Comparison of ENCODE assay signal across 10 cellular contexts in genomic region chr2:169095631-169096105, GRCh38. TPM values are rescaled to one million over a fixed set of nuclear protein-coding genes. Genes with fewer than 3 reads are reported as not detected.
A peak's percentile ranks its signal among the peaks of the same experiment; 100 is the strongest.
DNase-seq lines count a peak whose midpoint lies in the region; ATAC-seq and TF ChIP-seq lines count a peak whose summit lies in the region.
"Had no signal": no experiment of that assay in that cellular context is flagged by ENCODE, and none has a peak within 500 bp of the region (broad histone marks: within the 10 kb centered on the region; RNA-seq: fewer than 3 reads in every experiment).

No MANE protein-coding gene starts in this region.

- no peak overlapping the region for H3K27ac ChIP-seq in HCT116 (ENCODE audit: low read depth, low read length)

- peak overlapping the region; percentile 72 for H3K4me2 ChIP-seq in HCT116 (ENCODE audit: low read length)

- no peaks in the 10 kb centered on the region for H3K9me2 ChIP-seq in HCT116 (ENCODE audit: insufficient read depth)

- H3K4me1 ChIP-seq in HCT116 (ENCODE audit: control insufficient read depth in 1 of 2, insufficient read depth in 2 of 2, low read length in 2 of 2), result peaks cover 18 to 31% of the 10 kb centered on the region in 2 experiments; a peak in 3 of 4 replicates

- H3K9ac ChIP-seq in HCT116 (ENCODE audit: low read length), result no peak overlapping the region

- H3K79me2 ChIP-seq in HCT116 (ENCODE audit: insufficient read depth, low read length), result no peaks in the 10 kb centered on the region

- H4K20me1 ChIP-seq in HCT116 (ENCODE audit: insufficient read depth), result no peaks in the 10 kb centered on the region

- DNase-seq in AG04449 (ENCODE audit: low read depth, low spot score) (peak; percentile 46), HCT116 (ENCODE audit: low read depth, low spot score) (peak; percentile 48), SKM-1 (lab: John Stamatoyannopoulos, UW; ENCODE audit: unreplicated experiment) (peak; percentile 59), fibroblast of the conjunctiva (ENCODE audit: low read depth) (peak; percentile 60), iPS-NIHi11 (ENCODE audit: low spot score) (no peak), NCI-H2196 treated with DMSO at 0.1 percent for 48 hours (lab: John Stamatoyannopoulos, UW; ENCODE audit: unreplicated experiment) (no peak), GM19238 (ENCODE audit: insufficient read length, low spot score) (no peak)
- DNase-seq in stimulated activated naive CD4-positive, alpha-beta T cell (lab: John Stamatoyannopoulos, UW), result no peak
- DNase-seq: cerebellar nuclear complex, NCI-H1105 treated with DMSO at 0.1 percent for 48 hours had no signal

- H2AFZ ChIP-seq in HCT116 (ENCODE audit: low read depth, low read length, poor library complexity, severe bottlenecking), result peak overlapping the region; percentile 81

- CTCF ChIA-PET in AG04449 (lab: Yijun Ruan, JAX) (interaction anchor here (5.6 kb wide), 1 partner anchor 14 kb away, joined by 26 read pairs; no protein-coding TSS in a partner anchor), HCT116 (lab: Charles Lee) (interaction anchor here (1.2 to 1.8 kb wide), 2 partner anchors 14 to 126 kb away, joined by 7 to 9 read pairs; no protein-coding TSS in a partner anchor)

- no peaks in the 10 kb centered on the region for H3K9me3 ChIP-seq in HCT116 (ENCODE audit: control insufficient read depth in 1 of 2, insufficient read depth in 1 of 2, low read depth in 1 of 2, low read length in 2 of 2)

- TF ChIP-seq POLR2A in HCT116 (IDR thresholded peaks at IDR 0.05; ENCODE audit: borderline replicate concordance, extremely low read depth, insufficient read depth, insufficient read length), result no peak

- H3K27me3 ChIP-seq in HCT116 (ENCODE audit: insufficient read depth, low read length), result peaks cover 5% of the 10 kb centered on the region; the same call in 1 of the 2 replicates

- H3K4me3 ChIP-seq in AG04449 (ENCODE audit: low read depth, low read length), result no peak overlapping the region
- peak overlapping the region in 1 of 2 experiments; percentile 22; a peak in 1 of 4 replicates for H3K4me3 ChIP-seq in HCT116 (replicated peaks in 1 of 2; ENCODE audit: low read depth in 1 of 2, low read length in 2 of 2)

- TF ChIP-seq CTCF in AG04449 (IDR thresholded peaks at IDR 0.05; ENCODE audit: insufficient read depth, low read length, missing control alignments) (no peak), HCT116 (IDR thresholded peaks at IDR 0.05 in 2 of 3, conservative IDR thresholded peaks at IDR 0.05 in 1 of 3; ENCODE audit: borderline replicate concordance in 1 of 3, insufficient read depth in 1 of 3, low read depth in 2 of 3, low read length in 2 of 3) (no peak)

- H3K36me3 ChIP-seq in HCT116 (ENCODE audit: control insufficient read depth in 1 of 2, insufficient read depth in 2 of 2, low read length in 2 of 2), result no peaks in the 10 kb centered on the region

- peak; percentile 84 for ATAC-seq in HCT116

- BruUV-seq in HCT116 (replicated peaks; lab: Mats Ljungman, UMichigan), result no TSS peak

- 0 out of 2 replicates have a peak, but pooled peaks have one; percentile 1 for TF ChIP-seq RAD21 in HCT116 (IDR thresholded peaks at IDR 0.05; ENCODE audit: low read depth)

- RAD21 ChIA-PET in HCT116 (lab: Charles Lee; ENCODE audit: low non-redundant PET in 1 of 2, low total read pairs in 2 of 2, uncharacterized antibody in 2 of 2, unreplicated experiment in 2 of 2), result no interaction called here

- POLR2A ChIA-PET in AG04449 (lab: Yijun Ruan, JAX), result no interaction called here
- POLR2A ChIA-PET in HCT116 (lab: Charles Lee), result no interaction called here

- intact Hi-C loops in HCT116 (cut with micrococcal nuclease), result no loop called here

TF ChIP-seq in HCT116, 20 proteins besides CTCF, POLR2A, EP300 and RAD21:
- TF ChIP-seq SIN3A (IDR thresholded peaks at IDR 0.05; ENCODE audit: low read depth) (no peak), CBX3 (IDR thresholded peaks at IDR 0.05; ENCODE audit: low read depth) (peak; percentile 83), FOSL1 (IDR thresholded peaks at IDR 0.05; ENCODE audit: low read depth) (peak; percentile 71), JUND (IDR thresholded peaks at IDR 0.05) (peak; percentile 75), REST (IDR thresholded peaks at IDR 0.05; ENCODE audit: low read depth) (no peak), MAX (IDR thresholded peaks at IDR 0.05) (peak; percentile 36; the same call in 1 of the 2 replicates), ZFX (IDR thresholded peaks at IDR 0.05) (no peak), TCF7L2 (IDR thresholded peaks at IDR 0.05; ENCODE audit: borderline replicate concordance, extremely low read depth, insufficient read depth, insufficient read length) (no peak), ELF1 (IDR thresholded peaks at IDR 0.05; ENCODE audit: borderline replicate concordance, low read depth) (no peak), CEBPB (IDR thresholded peaks at IDR 0.05; ENCODE audit: low read depth) (peak; percentile 61), SP1 (IDR thresholded peaks at IDR 0.05; ENCODE audit: low read depth) (peak; percentile 53)

RNA-seq across cellular contexts. Expression of gene DHRS9, which starts 26.3 kb away (rescaled TPM):
- total RNA-seq in HCT116 (2021; ENCODE audit: unreplicated experiment), result 0.15 TPM
- 0.04 TPM in 1 of 2 replicates, not detected in the other for polyA plus RNA-seq in HCT116 (2012)

Comparison
In these comparisons a context has a peak if more than half of its experiments do, and no peak if none do; other contexts are left out.
1. DNase-seq: peak in AG04449 (single experiment), HCT116 (single experiment), SKM-1 (single experiment) and fibroblast of the conjunctiva (single experiment); none in stimulated activated naive CD4-positive, alpha-beta T cell (0 of 6), iPS-NIHi11 (single experiment), NCI-H2196 treated with DMSO at 0.1 percent for 48 hours (single experiment) and GM19238 (single experiment).